In the genomic region with DNA sequence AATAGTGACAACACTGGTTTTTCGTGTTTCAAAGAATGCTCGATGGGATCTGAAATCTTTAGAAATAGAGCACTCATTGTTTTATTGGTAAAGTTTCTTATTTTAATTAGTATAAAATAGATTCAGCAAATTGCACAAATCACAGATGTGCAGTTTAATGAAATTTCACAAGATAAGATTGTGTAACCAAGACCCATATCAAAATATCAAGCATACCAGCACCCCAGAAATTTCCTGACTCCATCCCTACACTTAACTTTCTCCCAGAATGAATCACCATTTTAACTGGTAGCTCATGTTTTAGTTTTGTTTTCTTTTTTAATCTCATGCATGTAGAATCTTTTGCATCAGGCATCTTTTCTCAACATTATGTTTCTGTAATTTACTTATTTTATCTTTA, we compare ENCODE assay signal across 26 cellular contexts.
DNase-seq lines count a peak whose midpoint lies in the region; ATAC-seq and TF ChIP-seq lines count a peak whose summit lies in the region.
"Had no signal": no experiment of that assay in that cellular context is flagged by ENCODE, and none has a peak within 500 bp of the region (broad histone marks: within the 10 kb centered on the region; RNA-seq: fewer than 3 reads in every experiment).

No MANE protein-coding gene starts in this region.

- no peak overlapping the region for H2BK15ac ChIP-seq in IMR-90 (ENCODE audit: low read depth, low read length)

- no peak overlapping the region for H3K27ac Mint-ChIP-seq in activated naive CD4-positive, alpha-beta T cell treated with anti-CD3 and anti-CD28 coated beads, Interleukin-2, amount 50 U/mL, for 72 hours
- H3K27ac Mint-ChIP-seq: CD4-positive, CD25-positive, alpha-beta regulatory T cell had no signal

- no peak overlapping the region for H4K8ac ChIP-seq in IMR-90 (ENCODE audit: low read depth in 2 of 2, low read length in 2 of 2)

- dilution Hi-C loops in IMR-90 (cut with HindIII; ENCODE audit: low sequenced_read_pairs, unreplicated experiment): no loop called here

- no peak overlapping the region for H2AK9ac ChIP-seq in IMR-90 (replicated peaks; ENCODE audit: low read depth, low read length, poor library complexity)

- TF ChIP-seq POLR2A in IMR-90 (IDR thresholded peaks at IDR 0.05; ENCODE audit: low read depth, low read length) (no peak), gastroesophageal sphincter (IDR thresholded peaks at IDR 0.05) (no peak)

- no peaks in the 10 kb centered on the region for H3K9me3 Mint-ChIP-seq in activated naive CD4-positive, alpha-beta T cell treated with anti-CD3 and anti-CD28 coated beads, Interleukin-2, amount 50 U/mL, for 72 hours

- no peak overlapping the region for H3K27ac ChIP-seq in IMR-90 (ENCODE audit: insufficient read depth, low read length)
- H3K27ac ChIP-seq in gastroesophageal sphincter: no peak overlapping the region
- H3K27ac ChIP-seq: BLaER1, HL-60 had no signal

- ATAC-seq in IMR-90 (ENCODE audit: low read depth) (no peak), gastroesophageal sphincter (no peak)
- ATAC-seq in activated naive CD4-positive, alpha-beta T cell treated with anti-CD3 and anti-CD28 coated beads, Interleukin-2, amount 50 U/mL, for 72 hours: no peak
- ATAC-seq: HCT116, PC-3 had no signal

- no peak for TF ChIP-seq RAD21 in IMR-90 (IDR thresholded peaks at IDR 0.05; ENCODE audit: low read length)

- H3K9me3 ChIP-seq in IMR-90 (ENCODE audit: control insufficient read depth, insufficient read depth, low read length): no peaks in the 10 kb centered on the region
- no peaks in the 10 kb centered on the region for H3K9me3 ChIP-seq in gastroesophageal sphincter
- H3K9me3 ChIP-seq in BE2C: no peaks in the 10 kb centered on the region
- H3K9me3 ChIP-seq: BLaER1, MG63 had no signal

- no peak overlapping the region for H3K4me3 ChIP-seq in AG10803 (ENCODE audit: low read length)
- H3K4me3 ChIP-seq in IMR-90 (ENCODE audit: insufficient read depth, low read depth, low read length): no peak overlapping the region
- no peak overlapping the region for H3K4me3 ChIP-seq in choroid plexus epithelial cell (ENCODE audit: low read depth, low read length)
- no peak overlapping the region for H3K4me3 ChIP-seq in gastroesophageal sphincter
- no peak overlapping the region for H3K4me3 ChIP-seq in BE2C (ENCODE audit: low read depth, low read length)
- H3K4me3 ChIP-seq: BLaER1, MG63 had no signal

- no peak overlapping the region for H3K9ac ChIP-seq in IMR-90 (ENCODE audit: low read depth, low read length)
- H3K9ac ChIP-seq: BLaER1 had no signal

- no peak overlapping the region for H2AFZ ChIP-seq in IMR-90 (replicated peaks; ENCODE audit: low read length, poor library complexity)

- intact Hi-C loops in IMR-90 (cut with micrococcal nuclease): no loop called here

- H3K4me1 ChIP-seq in IMR-90 (ENCODE audit: control insufficient read depth, insufficient read depth, low read length) (no peaks in the 10 kb centered on the region), gastroesophageal sphincter (no peaks in the 10 kb centered on the region), BE2C (peaks cover 13% of the 10 kb centered on the region)
- H3K4me1 ChIP-seq: BLaER1 had no signal

- H2BK5ac ChIP-seq in IMR-90 (ENCODE audit: low read depth, low read length, poor library complexity, severe bottlenecking): no peak overlapping the region

- H2BK20ac ChIP-seq in IMR-90 (ENCODE audit: low read depth, low read length): no peak overlapping the region

- H2BK120ac ChIP-seq in IMR-90 (ENCODE audit: low read depth, low read length): no peak overlapping the region

- CTCF ChIA-PET in IMR-90 (lab: Yijun Ruan, JAX): no interaction called here

- no peak for TF ChIP-seq EP300 in gastroesophageal sphincter (IDR thresholded peaks at IDR 0.05)

- TF ChIP-seq CTCF in AG10803 (conservative IDR thresholded peaks at IDR 0.05; ENCODE audit: low read length): no peak
- TF ChIP-seq CTCF in IMR-90 (conservative IDR thresholded peaks at IDR 0.05; ENCODE audit: low read depth, low read length): no peak
- no peak for TF ChIP-seq CTCF in choroid plexus epithelial cell (conservative IDR thresholded peaks at IDR 0.05; ENCODE audit: low read depth, low read length)
- TF ChIP-seq CTCF in gastroesophageal sphincter (IDR thresholded peaks at IDR 0.05): no peak
- TF ChIP-seq CTCF in BE2C (IDR thresholded peaks at IDR 0.05; ENCODE audit: low read depth, low read length): no peak

- H3K79me1 ChIP-seq in IMR-90 (ENCODE audit: low read depth in 1 of 2, low read length in 2 of 2): no peaks in the 10 kb centered on the region

- no peak overlapping the region for H4K91ac ChIP-seq in IMR-90 (ENCODE audit: insufficient read depth, low read depth, low read length)

- POLR2A ChIA-PET in IMR-90 (lab: Charles Lee; ENCODE audit: unreplicated experiment): no interaction called here

- no peak overlapping the region for H3K18ac ChIP-seq in IMR-90 (ENCODE audit: low read depth, low read length)

- H3K4me2 ChIP-seq in IMR-90 (ENCODE audit: low read depth, low read length): no peak overlapping the region
- H3K4me2 ChIP-seq: BLaER1 had no signal

- WGBS in IMR-90 (ENCODE audit: extremely low coverage in 2 of 2, insufficient read length in 1 of 2), 2 experiments: no CpG with 5 or more reads among the region's 2 CpGs
- WGBS in gastroesophageal sphincter (ENCODE audit: low coverage in 1 of 2), 2 donors: 83 to 94% methylated on average over 2 of the region's 2 CpGs

- H3K36me3 ChIP-seq in IMR-90 (ENCODE audit: control insufficient read depth, insufficient read depth, low read length) (no peaks in the 10 kb centered on the region), gastroesophageal sphincter (no peaks in the 10 kb centered on the region), BE2C (no peaks in the 10 kb centered on the region)
- H3K36me3 ChIP-seq: BLaER1, MG63 had no signal

- H3K23ac ChIP-seq in IMR-90 (ENCODE audit: low read depth, low read length): no peak overlapping the region

- H3K27me3 ChIP-seq in IMR-90 (ENCODE audit: control insufficient read depth, insufficient read depth, low read length) (no peaks in the 10 kb centered on the region; the same call in 1 of the 2 replicates), gastroesophageal sphincter (no peaks in the 10 kb centered on the region), BE2C (no peaks in the 10 kb centered on the region)
- H3K27me3 ChIP-seq: BLaER1, MG63 had no signal

- H3K9me1 ChIP-seq in IMR-90 (ENCODE audit: insufficient read depth, low read length): no peaks in the 10 kb centered on the region

- no peaks in the 10 kb centered on the region for H3K36me3 Mint-ChIP-seq in activated naive CD4-positive, alpha-beta T cell treated with anti-CD3 and anti-CD28 coated beads, Interleukin-2, amount 50 U/mL, for 72 hours
- H3K36me3 Mint-ChIP-seq: CD4-positive, CD25-positive, alpha-beta regulatory T cell had no signal

- peak; percentile 17 for DNase-seq in AG10803 (ENCODE audit: low read depth)
- peak; percentile 21 for DNase-seq in IMR-90
- DNase-seq in choroid plexus epithelial cell (ENCODE audit: low read depth): peak; percentile 49
- DNase-seq in iris pigment epithelial cell (ENCODE audit: low read depth): peak; percentile 78
- no peak for DNase-seq in Kasumi-1 (lab: John Stamatoyannopoulos, UW)
- no peak for DNase-seq in BE2C
- DNase-seq in activated naive CD4-positive, alpha-beta T cell treated with anti-CD3 and anti-CD28 coated beads, Interleukin-2, amount 50 U/mL, for 72 hours (ENCODE audit: low spot score in 2 of 2): no peak
- DNase-seq: 8988T; ACHN; CD4-positive, CD25-positive, alpha-beta regulatory T cell; DMS53; GDM1; Karpas-422; MG63; NCI-H1105 treated with DMSO at 0.1 percent for 48 hours; NCI-H146; NCI-H2029; NCI-H446 treated with DMSO at 0.1 percent for 48 hours; NCI-H526; NCI-H82; NK-92 treated with Interleukin-12 subunit alpha and Interleukin-12 subunit beta, amount 100 ng/mL, for 24 hours; PC-3 had no signal

- H2AK5ac ChIP-seq in IMR-90 (ENCODE audit: low read depth, low read length): no peak overlapping the region

- no peak overlapping the region for H3K4ac ChIP-seq in IMR-90 (ENCODE audit: low read depth, low read length)

- no peaks in the 10 kb centered on the region for H4K20me1 ChIP-seq in IMR-90 (ENCODE audit: insufficient read depth, low read length)
- H4K20me1 ChIP-seq: BLaER1 had no signal

- H4K5ac ChIP-seq in IMR-90 (ENCODE audit: low read depth, low read length): no peak overlapping the region

- H3K56ac ChIP-seq in IMR-90 (ENCODE audit: extremely low read depth, insufficient read depth, low read length): no peak overlapping the region

- BruUV-seq in IMR-90 (replicated peaks; lab: Mats Ljungman, UMichigan): no TSS peak

- in situ Hi-C loops in IMR-90 (cut with MboI; ENCODE audit: low sequenced_read_pairs): no loop called here

- no peak overlapping the region for H3K14ac ChIP-seq in IMR-90 (replicated peaks; ENCODE audit: low read depth, low read length)

TF ChIP-seq in IMR-90, 13 proteins besides CTCF, POLR2A, EP300 and RAD21 (continues in another document):
- TF ChIP-seq FOS (IDR thresholded peaks at IDR 0.05; ENCODE audit: low read depth, low read length) (no peak), BHLHE40 (IDR thresholded peaks at IDR 0.05; ENCODE audit: low read depth, low read length) (no peak), MXI1 (IDR thresholded peaks at IDR 0.05; ENCODE audit: borderline replicate concordance, low read depth, low read length) (no peak), CEBPB (IDR thresholded peaks at IDR 0.05; ENCODE audit: low read depth, low read length) (no peak), MAFK (IDR thresholded peaks at IDR 0.05; ENCODE audit: low read depth, low read length) (no peak), RFX5 (IDR thresholded peaks at IDR 0.05; ENCODE audit: low read depth, low read length) (no peak), MAZ (IDR thresholded peaks at IDR 0.05; ENCODE audit: borderline replicate concordance, low read depth, low read length) (no peak), SMC3 (IDR thresholded peaks at IDR 0.05; ENCODE audit: low read depth, low read length) (no peak)
- TF ChIP-seq, protein P1, sequence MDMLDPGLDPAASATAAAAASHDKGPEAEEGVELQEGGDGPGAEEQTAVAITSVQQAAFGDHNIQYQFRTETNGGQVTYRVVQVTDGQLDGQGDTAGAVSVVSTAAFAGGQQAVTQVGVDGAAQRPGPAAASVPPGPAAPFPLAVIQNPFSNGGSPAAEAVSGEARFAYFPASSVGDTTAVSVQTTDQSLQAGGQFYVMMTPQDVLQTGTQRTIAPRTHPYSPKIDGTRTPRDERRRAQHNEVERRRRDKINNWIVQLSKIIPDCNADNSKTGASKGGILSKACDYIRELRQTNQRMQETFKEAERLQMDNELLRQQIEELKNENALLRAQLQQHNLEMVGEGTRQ (IDR thresholded peaks at IDR 0.05; ENCODE audit: low read depth, low read length): no peak
- TF ChIP-seq, protein P2, sequence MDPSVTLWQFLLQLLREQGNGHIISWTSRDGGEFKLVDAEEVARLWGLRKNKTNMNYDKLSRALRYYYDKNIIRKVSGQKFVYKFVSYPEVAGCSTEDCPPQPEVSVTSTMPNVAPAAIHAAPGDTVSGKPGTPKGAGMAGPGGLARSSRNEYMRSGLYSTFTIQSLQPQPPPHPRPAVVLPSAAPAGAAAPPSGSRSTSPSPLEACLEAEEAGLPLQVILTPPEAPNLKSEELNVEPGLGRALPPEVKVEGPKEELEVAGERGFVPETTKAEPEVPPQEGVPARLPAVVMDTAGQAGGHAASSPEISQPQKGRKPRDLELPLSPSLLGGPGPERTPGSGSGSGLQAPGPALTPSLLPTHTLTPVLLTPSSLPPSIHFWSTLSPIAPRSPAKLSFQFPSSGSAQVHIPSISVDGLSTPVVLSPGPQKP (IDR thresholded peaks at IDR 0.05; ENCODE audit: borderline replicate concordance, low read depth, low read length): no peak

Comparison
In these comparisons a context has a peak if more than half of its experiments do, and no peak if none do; other contexts are left out.
1. DNase-seq: peak in AG10803 (single experiment), IMR-90 (single experiment), choroid plexus epithelial cell (single experiment) and iris pigment epithelial cell (single experiment); none in Kasumi-1 (0 of 2), BE2C (single experiment) and activated naive CD4-positive, alpha-beta T cell treated with anti-CD3 and anti-CD28 coated beads, Interleukin-2, amount 50 U/mL, for 72 hours (0 of 2).